ENCODE assay signal across 18 cellular contexts in genomic region chr15:88658070-88658965, GRCh38. TPM values are rescaled to one million over a fixed set of nuclear protein-coding genes. Genes with fewer than 3 reads are reported as not detected.
DNase-seq lines count a peak whose midpoint lies in the region; ATAC-seq and TF ChIP-seq lines count a peak whose summit lies in the region.
"Had no signal": no experiment of that assay in that cellular context is flagged by ENCODE, and none has a peak within 500 bp of the region (broad histone marks: within the 10 kb centered on the region; RNA-seq: fewer than 3 reads in every experiment).

No MANE protein-coding gene starts in this region.

- H3K9ac ChIP-seq in mucosa of stomach (ENCODE audit: low read length) (peak overlapping the region; percentile 3), endodermal cell (ENCODE audit: extremely low read depth, low read length, poor library complexity, severe bottlenecking) (no peak overlapping the region)
- H3K9ac ChIP-seq: neural progenitor cell had no signal

- no peaks in the 10 kb centered on the region for H3K9me3 ChIP-seq in right atrium auricular region
- peaks cover 0 to 5% (median 0%) of the 10 kb centered on the region in 11 donors for H3K9me3 ChIP-seq in heart right ventricle
- H3K9me3 ChIP-seq in mucosa of stomach (ENCODE audit: control insufficient read depth, low read length), result no peaks in the 10 kb centered on the region
- no peaks in the 10 kb centered on the region for H3K9me3 ChIP-seq in testis
- no peaks in the 10 kb centered on the region for H3K9me3 ChIP-seq in endodermal cell (ENCODE audit: control insufficient read depth, low read length)

- no peak for TF ChIP-seq POLR2A in testis (IDR thresholded peaks at IDR 0.05)

- intact Hi-C loops in heart right ventricle (cut with DNase I), result loop anchor here in 5 of 10 donors (2.0 to 10.0 kb wide), 5 partner anchors 174 to 236 kb away; partner anchors contain the start of gene HAPLN3 (in 2 of the 5)
- intact Hi-C loops in testis (cut with DNase I; ENCODE audit: low total_unique reads), result loop anchor here (10.0 kb wide), 1 partner anchor 176 kb away; no protein-coding TSS in a partner anchor

- CTCF ChIA-PET in WTC11 (lab: Charles Lee), result interaction anchor here (1.0 to 3.5 kb wide), 16 partner anchors 11 to 220 kb away, joined by 3 to 21 read pairs (median 5); partner anchors contain the start of genes ACAN, MRPL46 and MRPS11

- no peaks in the 10 kb centered on the region for H3K36me3 Mint-ChIP-seq in WTC11
- no peaks in the 10 kb centered on the region for H3K36me3 Mint-ChIP-seq in endodermal cell (ENCODE audit: low read depth)
- H3K36me3 Mint-ChIP-seq: mesothelial cell of epicardium, neural progenitor cell had no signal

- H3K27me3 Mint-ChIP-seq in WTC11 (ENCODE audit: low read depth), result no peaks in the 10 kb centered on the region
- peaks cover 10% of the 10 kb centered on the region for H3K27me3 Mint-ChIP-seq in endodermal cell (ENCODE audit: insufficient read depth)
- H3K27me3 Mint-ChIP-seq: stimulated activated naive CD8-positive, alpha-beta T cell treated with anti-CD3 and anti-CD28 coated beads, Interleukin-15, Interleukin-2, amounts not matched to agents 100 ng/mL and 50 ng/mL, for 24 hours had no signal

- H3K27ac ChIP-seq in right atrium auricular region (no peak overlapping the region), heart right ventricle (no peak overlapping the region), testis (no peak overlapping the region), endodermal cell (ENCODE audit: low read depth, low read length) (no peak overlapping the region)
- H3K27ac ChIP-seq: neural progenitor cell, VCaP had no signal

- H3K27ac Mint-ChIP-seq in WTC11 (no peak overlapping the region), endodermal cell (no peak overlapping the region)
- H3K27ac Mint-ChIP-seq: activated T-helper 2 cell treated with anti-CD3 and anti-CD28 coated beads, Interferon-gamma antibody, Interleukin-2, Interleukin-4, amounts not matched to agents 10 μg/mL and 5 μg/mL and 100 μg/mL, durations not matched to agents 14 hours and 24 hours and 36 hours; mesothelial cell of epicardium; stimulated activated naive CD8-positive, alpha-beta T cell treated with anti-CD3 and anti-CD28 coated beads, Interleukin-15, Interleukin-2, amounts not matched to agents 100 ng/mL and 50 ng/mL, for 24 hours had no signal

- no peak overlapping the region for H3K4me3 ChIP-seq in right atrium auricular region
- H3K4me3 ChIP-seq in heart right ventricle, result no peak overlapping the region
- no peak overlapping the region for H3K4me3 ChIP-seq in mucosa of stomach (ENCODE audit: low read length)
- H3K4me3 ChIP-seq in testis, result no peak overlapping the region
- no peak overlapping the region for H3K4me3 ChIP-seq in endodermal cell (ENCODE audit: low read length)
- H3K4me3 ChIP-seq: neural progenitor cell had no signal

- 76 to 81% methylated on average over 13 of the region's 13 CpGs for WGBS in heart right ventricle, 2 donors
- 81 to 91% methylated on average over 10 to 13 of the region's 13 CpGs for WGBS in testis, 2 donors
- WGBS in endodermal cell (ENCODE audit: insufficient coverage in 1 of 2, insufficient read length in 1 of 2), 2 experiments, result 94 to 95% methylated on average over 6 to 13 of the region's 13 CpGs

- TF ChIP-seq CTCF in right atrium auricular region (IDR thresholded peaks at IDR 0.05) (no peak), heart right ventricle (IDR thresholded peaks at IDR 0.05) (no peak), WTC11 (IDR thresholded peaks at IDR 0.05) (no peak), testis (IDR thresholded peaks at IDR 0.05) (no peak), endodermal cell (conservative IDR thresholded peaks at IDR 0.05) (no peak)

- H3K27me3 ChIP-seq in right atrium auricular region (no peaks in the 10 kb centered on the region), heart right ventricle (no peaks in the 10 kb centered on the region), mucosa of stomach (ENCODE audit: control insufficient read depth, insufficient read depth, low read length) (peaks cover 6% of the 10 kb centered on the region), testis (no peaks in the 10 kb centered on the region), endodermal cell (ENCODE audit: control insufficient read depth, insufficient read depth, low read length, poor library complexity, severe bottlenecking) (peaks cover 10% of the 10 kb centered on the region)
- H3K27me3 ChIP-seq: neural progenitor cell had no signal

- POLR2A ChIA-PET in WTC11 (lab: Charles Lee), result no interaction called here

- no peak for ATAC-seq in heart right ventricle
- ATAC-seq in WTC11, result 0 out of 2 replicates have a peak, but pooled peaks have one; percentile 12
- ATAC-seq in HG03442 (IDR thresholded peaks at IDR 0.05; ENCODE audit: unreplicated experiment), result no peak

- no peaks in the 10 kb centered on the region for H3K36me3 ChIP-seq in right atrium auricular region
- no peaks in the 10 kb centered on the region for H3K36me3 ChIP-seq in heart right ventricle
- no peaks in the 10 kb centered on the region for H3K36me3 ChIP-seq in mucosa of stomach (ENCODE audit: control insufficient read depth, insufficient read depth, low read length)
- H3K36me3 ChIP-seq in testis (ENCODE audit: low read depth, missing control alignments), result no peaks in the 10 kb centered on the region
- no peaks in the 10 kb centered on the region for H3K36me3 ChIP-seq in endodermal cell (ENCODE audit: control insufficient read depth, insufficient read depth, low read length)
- H3K36me3 ChIP-seq: neural progenitor cell had no signal

- H3K4me3 Mint-ChIP-seq in WTC11 (no peak overlapping the region), endodermal cell (no peak overlapping the region)
- H3K4me3 Mint-ChIP-seq: mesothelial cell of epicardium; neural progenitor cell; stimulated activated naive CD8-positive, alpha-beta T cell treated with anti-CD3 and anti-CD28 coated beads, Interleukin-15, Interleukin-2, amounts not matched to agents 100 ng/mL and 50 ng/mL, for 24 hours had no signal

- peak; percentile 51 for DNase-seq in right atrium auricular region (ENCODE audit: low spot score)
- no peak for DNase-seq in heart right ventricle
- no peak for DNase-seq in WTC11 (ENCODE audit: low spot score)
- DNase-seq in testis, result peak; percentile 6
- DNase-seq in kidney tubule cell (ENCODE audit: low spot score), result no peak
- no peak for DNase-seq in endodermal cell
- DNase-seq: central memory CD4-positive, alpha-beta T cell; effector memory CD4-positive, alpha-beta T cell; NCI-H2107; NCI-H510A treated with DMSO at 0.1 percent for 48 hours; SHP77 treated with DMSO at 0.1 percent for 48 hours had no signal

- H3K4me1 Mint-ChIP-seq in WTC11 (peaks cover 2% of the 10 kb centered on the region; the same call in 1 of the 2 replicates), endodermal cell (no peaks in the 10 kb centered on the region)

- no peaks in the 10 kb centered on the region for H3K9me3 Mint-ChIP-seq in WTC11
- peaks cover 1% of the 10 kb centered on the region for H3K9me3 Mint-ChIP-seq in endodermal cell
- H3K9me3 Mint-ChIP-seq: activated T-helper 2 cell treated with anti-CD3 and anti-CD28 coated beads, Interferon-gamma antibody, Interleukin-2, Interleukin-4, amounts not matched to agents 10 μg/mL and 5 μg/mL and 100 μg/mL, durations not matched to agents 14 hours and 24 hours and 36 hours; neural progenitor cell; stimulated activated naive CD8-positive, alpha-beta T cell treated with anti-CD3 and anti-CD28 coated beads, Interleukin-15, Interleukin-2, amounts not matched to agents 100 ng/mL and 50 ng/mL, for 24 hours had no signal

- H3K4me1 ChIP-seq in right atrium auricular region (no peaks in the 10 kb centered on the region), heart right ventricle (peaks cover 0 to 14% (median 4%) of the 10 kb centered on the region in 9 donors), mucosa of stomach (ENCODE audit: control insufficient read depth, insufficient read depth, low read length) (peaks cover 17% of the 10 kb centered on the region), testis (no peaks in the 10 kb centered on the region), endodermal cell (ENCODE audit: control insufficient read depth, insufficient read depth, low read length) (no peaks in the 10 kb centered on the region)
- H3K4me1 ChIP-seq: neural progenitor cell had no signal

TF ChIP-seq in WTC11, 78 proteins besides CTCF, POLR2A, EP300 and RAD21 (continues in another document):
- TF ChIP-seq NFE2L1 (CRISPR knock-in tag; IDR thresholded peaks at IDR 0.05), result no peak
- no peak for TF ChIP-seq ATF1 (CRISPR knock-in tag; IDR thresholded peaks at IDR 0.05)
- no peak for TF ChIP-seq ZNF232 (CRISPR knock-in tag; IDR thresholded peaks at IDR 0.05)
- no peak for TF ChIP-seq NR3C1 (CRISPR knock-in tag; conservative IDR thresholded peaks at IDR 0.05; ENCODE audit: low read depth)

RNA-seq across cellular contexts. Expression of gene ISG20, which starts 19.5 kb away (rescaled TPM):
- total RNA-seq in right atrium auricular region (10 to 100 TPM in 1 of 2 donors, 1 to 10 TPM in 1; 2.3 to 11.1 TPM), heart right ventricle (10 to 100 TPM in 1 of 10 donors, 1 to 10 TPM in 9; 2.0 to 23.0 (median 4.5) TPM), WTC11 (2021) (3.8 to 5.6 TPM (median 4.5 TPM) in 3 replicates), testis (1 to 10 TPM; 6.8 to 8.7 TPM), endodermal cell (10 to 100 TPM in 1 of 2 donors, 1 to 10 TPM in 1; 9.3 to 11.4 TPM)
- polyA plus RNA-seq in heart right ventricle (10 to 100 TPM in 1 of 2 donors, 1 to 10 TPM in 1; 3.6 to 13.8 TPM), testis (ENCODE audit: insufficient read depth, low read depth, low replicate concordance) (17.0 TPM)
- 2.8 TPM for polyA plus RNA-seq in endodermal cell (2013, experiment 1 of 2)
- polyA plus RNA-seq in endodermal cell (2013, experiment 2 of 2), result 1.9 TPM

RNA-seq across cellular contexts. Expression of gene AEN, which starts 37.2 kb away (rescaled TPM):
- total RNA-seq in right atrium auricular region, result 1 to 10 TPM; 5.1 to 8.0 TPM
- 1 to 10 TPM; 4.0 to 9.5 (median 5.6) TPM for total RNA-seq in heart right ventricle
- 10 to 100 TPM in 1 of 2 donors, 1 to 10 TPM in 1; 3.4 to 13.2 TPM for polyA plus RNA-seq in heart right ventricle
- total RNA-seq in WTC11 (2021), result 118 to 183 TPM (median 125 TPM) in 3 replicates
- 10 to 100 TPM; 31.0 to 32.9 TPM for total RNA-seq in testis
- polyA plus RNA-seq in testis (ENCODE audit: insufficient read depth, low read depth, low replicate concordance), result 22.5 TPM
- 10 to 100 TPM; 64.7 to 76.4 TPM for total RNA-seq in endodermal cell
- 43.9 TPM for polyA plus RNA-seq in endodermal cell (2013, experiment 1 of 2)
- 42.6 TPM for polyA plus RNA-seq in endodermal cell (2013, experiment 2 of 2)

Comparison
In these comparisons a context has a peak if more than half of its experiments do, and no peak if none do; other contexts are left out.
1. DNase-seq: peak in right atrium auricular region (single experiment) and testis (single experiment); none in heart right ventricle (0 of 2), WTC11 (single experiment), kidney tubule cell (single experiment) and endodermal cell (single experiment).